Comparison of ENCODE assay signal across 18 cellular contexts in genomic region chr2:383173-383572, GRCh38.
A peak's percentile ranks its signal among the peaks of the same experiment; 100 is the strongest.
DNase-seq lines count a peak whose midpoint lies in the region; ATAC-seq, FAIRE-seq and TF ChIP-seq lines count a peak whose summit lies in the region.
"Had no signal": no experiment of that assay in that cellular context is flagged by ENCODE, and none has a peak within 500 bp of the region (broad histone marks: within the 10 kb centered on the region; RNA-seq: fewer than 3 reads in every experiment).

No MANE protein-coding gene starts in this region.

- no peaks in the 10 kb centered on the region for H4K20me1 ChIP-seq in astrocyte (ENCODE audit: insufficient read depth, low read length)

- H3K4me3 ChIP-seq in H7 (ENCODE audit: insufficient read depth, low read depth, low read length) = no peak overlapping the region
- no peak overlapping the region for H3K4me3 ChIP-seq in astrocyte (ENCODE audit: insufficient read depth, low read depth, low read length)
- H3K4me3 ChIP-seq: stomach had no signal

- peaks cover 3% of the 10 kb centered on the region for H3K4me1 ChIP-seq in astrocyte (ENCODE audit: insufficient read depth, low read length)
- H3K4me1 ChIP-seq: ascending aorta, stomach had no signal

- H3K36me3 Mint-ChIP-seq in astrocyte (ENCODE audit: low read depth, unreplicated experiment) = no peaks in the 10 kb centered on the region
- H3K36me3 Mint-ChIP-seq in activated T-cell treated with anti-CD3 and anti-CD28 coated beads, Interleukin-2, amount 50 U/mL, for 72 hours (ENCODE audit: insufficient read depth in 2 of 2) = no peaks in the 10 kb centered on the region
- no peaks in the 10 kb centered on the region for H3K36me3 Mint-ChIP-seq in activated naive CD4-positive, alpha-beta T cell treated with anti-CD3 and anti-CD28 coated beads, Interleukin-2, amount 10 ng/mL, durations not matched to agents 7 days and 5 days
- H3K36me3 Mint-ChIP-seq: memory B cell had no signal

- CTCF ChIA-PET in activated naive CD4-positive, alpha-beta T cell treated with anti-CD3 and anti-CD28 coated beads, Interleukin-2, amount 10 ng/mL, durations not matched to agents 7 days and 5 days (lab: Charles Lee) = no interaction called here

- H3K27ac ChIP-seq in astrocyte (ENCODE audit: low read depth, low read length) = no peak overlapping the region
- H3K27ac ChIP-seq: ascending aorta, HL-60, stomach had no signal

- H3K27me3 ChIP-seq in H7 (ENCODE audit: control insufficient read depth, insufficient read depth, low read length) = no peaks in the 10 kb centered on the region; the same call in 1 of the 2 replicates
- no peaks in the 10 kb centered on the region for H3K27me3 ChIP-seq in astrocyte (ENCODE audit: insufficient read depth, low read length)
- H3K27me3 ChIP-seq: ascending aorta had no signal

- no peaks in the 10 kb centered on the region for H3K9me3 ChIP-seq in astrocyte (ENCODE audit: insufficient read depth, low read depth, low read length)
- H3K9me3 ChIP-seq: stomach had no signal

- peak; percentile 9 for TF ChIP-seq CTCF in astrocyte (IDR thresholded peaks at IDR 0.05; ENCODE audit: insufficient read depth, low read depth, low read length)

- no peak for FAIRE-seq in astrocyte (lab: Jason Lieb, UNC)

- H3K27ac Mint-ChIP-seq in astrocyte (ENCODE audit: unreplicated experiment) = no peak overlapping the region
- H3K27ac Mint-ChIP-seq in activated T-cell treated with anti-CD3 and anti-CD28 coated beads, Interleukin-2, amount 50 U/mL, for 72 hours = no peak overlapping the region
- H3K27ac Mint-ChIP-seq in activated naive CD4-positive, alpha-beta T cell treated with anti-CD3 and anti-CD28 coated beads, Interleukin-2, amount 10 ng/mL, durations not matched to agents 7 days and 5 days = no peak overlapping the region
- H3K27ac Mint-ChIP-seq: memory B cell had no signal

- DNase-seq in H7 (peak; percentile 80), astrocyte (ENCODE audit: low read depth) (no peak), iPS-NIHi7 (ENCODE audit: extremely low spot score) (peak; percentile 55), posterior cingulate gyrus (peak in 8 of 10 donors; percentile 47 to 94 (median 64))
- DNase-seq in activated T-cell treated with anti-CD3 and anti-CD28 coated beads, Interleukin-2, amount 50 U/mL, for 72 hours = no peak
- DNase-seq in activated naive CD4-positive, alpha-beta T cell treated with anti-CD3 and anti-CD28 coated beads, Interleukin-2, amount 10 ng/mL, durations not matched to agents 7 days and 5 days = no peak
- DNase-seq: activated CD4-positive, alpha-beta T cell treated with anti-CD3 and anti-CD28 coated beads, Interleukin-2, amount 50 U/mL, for 4 hours; Karpas-422; NCI-H146; NCI-H510A treated with DMSO at 0.1 percent for 48 hours; Right ventricle myocardium superior; stomach; T-helper 9 cell had no signal

- no peaks in the 10 kb centered on the region for H3K79me2 ChIP-seq in astrocyte (ENCODE audit: insufficient read depth, low read length)

- peaks cover 16% of the 10 kb centered on the region for H3K27me3 Mint-ChIP-seq in astrocyte (ENCODE audit: low read depth, unreplicated experiment)
- H3K27me3 Mint-ChIP-seq in activated T-cell treated with anti-CD3 and anti-CD28 coated beads, Interleukin-2, amount 50 U/mL, for 72 hours (ENCODE audit: low read depth) = peaks cover 8% of the 10 kb centered on the region
- peaks cover 6% of the 10 kb centered on the region for H3K27me3 Mint-ChIP-seq in activated naive CD4-positive, alpha-beta T cell treated with anti-CD3 and anti-CD28 coated beads, Interleukin-2, amount 10 ng/mL, durations not matched to agents 7 days and 5 days

- H3K4me1 Mint-ChIP-seq in astrocyte (ENCODE audit: low read depth, unreplicated experiment) = peaks cover 4% of the 10 kb centered on the region
- no peaks in the 10 kb centered on the region for H3K4me1 Mint-ChIP-seq in activated T-cell treated with anti-CD3 and anti-CD28 coated beads, Interleukin-2, amount 50 U/mL, for 72 hours (ENCODE audit: low read depth)
- no peaks in the 10 kb centered on the region for H3K4me1 Mint-ChIP-seq in activated naive CD4-positive, alpha-beta T cell treated with anti-CD3 and anti-CD28 coated beads, Interleukin-2, amount 10 ng/mL, durations not matched to agents 7 days and 5 days
- H3K4me1 Mint-ChIP-seq: memory B cell had no signal

- ATAC-seq in GM21528 (IDR thresholded peaks at IDR 0.05; ENCODE audit: low FRiP score, unreplicated experiment) = no peak
- ATAC-seq in HG03280 (IDR thresholded peaks at IDR 0.05; ENCODE audit: unreplicated experiment) = no peak
- ATAC-seq in activated T-cell treated with anti-CD3 and anti-CD28 coated beads, Interleukin-2, amount 50 U/mL, for 72 hours (replicated peaks in 1 of 2) = no peak

- no peak overlapping the region for H2AFZ ChIP-seq in astrocyte (ENCODE audit: low read depth, low read length)

- H3K36me3 ChIP-seq in H7 (replicated peaks; ENCODE audit: control insufficient read depth, insufficient read depth, low read length) = no peaks in the 10 kb centered on the region
- H3K36me3 ChIP-seq in astrocyte (ENCODE audit: insufficient read depth, low read length) = no peaks in the 10 kb centered on the region
- H3K36me3 ChIP-seq: ascending aorta, stomach had no signal

- H3K9ac ChIP-seq in astrocyte (ENCODE audit: low read length) = no peak overlapping the region

- no peak overlapping the region for H3K4me3 Mint-ChIP-seq in astrocyte (ENCODE audit: unreplicated experiment)
- H3K4me3 Mint-ChIP-seq in activated T-cell treated with anti-CD3 and anti-CD28 coated beads, Interleukin-2, amount 50 U/mL, for 72 hours = no peak overlapping the region
- H3K4me3 Mint-ChIP-seq in activated naive CD4-positive, alpha-beta T cell treated with anti-CD3 and anti-CD28 coated beads, Interleukin-2, amount 10 ng/mL, durations not matched to agents 7 days and 5 days = no peak overlapping the region
- H3K4me3 Mint-ChIP-seq: memory B cell had no signal

- peaks cover 4% of the 10 kb centered on the region for H3K9me3 Mint-ChIP-seq in astrocyte (ENCODE audit: unreplicated experiment)
- H3K9me3 Mint-ChIP-seq in activated T-cell treated with anti-CD3 and anti-CD28 coated beads, Interleukin-2, amount 50 U/mL, for 72 hours = peaks cover 3 to 6% of the 10 kb centered on the region in 2 donors
- H3K9me3 Mint-ChIP-seq in activated naive CD4-positive, alpha-beta T cell treated with anti-CD3 and anti-CD28 coated beads, Interleukin-2, amount 10 ng/mL, durations not matched to agents 7 days and 5 days = no peaks in the 10 kb centered on the region

- intact Hi-C loops in posterior cingulate gyrus (cut with DNase I) = no loop called here

- peak overlapping the region; percentile 53 for H3K4me2 ChIP-seq in astrocyte (ENCODE audit: low read length)

Comparison
In these comparisons a context has a peak if more than half of its experiments do, and no peak if none do; other contexts are left out.
1. DNase-seq: peak in H7 (single experiment), iPS-NIHi7 (single experiment) and posterior cingulate gyrus (8 of 10); none in astrocyte (single experiment), activated T-cell treated with anti-CD3 and anti-CD28 coated beads, Interleukin-2, amount 50 U/mL, for 72 hours (0 of 2) and activated naive CD4-positive, alpha-beta T cell treated with anti-CD3 and anti-CD28 coated beads, Interleukin-2, amount 10 ng/mL, durations not matched to agents 7 days and 5 days (single experiment).